Comparison of ENCODE assay signal across 26 cellular contexts in genomic region chr14:87894920-87895319, GRCh38.
"Had no signal": no experiment of that assay in that cellular context is flagged by ENCODE, and none has a peak within 500 bp of the region (broad histone marks: within the 10 kb centered on the region; RNA-seq: fewer than 3 reads in every experiment).

No MANE protein-coding gene starts in this region.

- ATAC-seq: activated CD4-positive, CD25-positive, alpha-beta regulatory T cell treated with anti-CD3 and anti-CD28 coated beads, Interleukin-2, amount 50 U/mL, for 24 hours; activated CD8-positive, alpha-beta T cell treated with anti-CD3 and anti-CD28 coated beads, Interleukin-2, amount 10 ng/mL, durations not matched to agents 7 days and 5 days; body of pancreas; SK-N-SH treated with all-trans-retinoic acid at 6 μM for 48 hours had no signal

- H3K36me3 Mint-ChIP-seq: activated naive CD4-positive, alpha-beta T cell treated with anti-CD3 and anti-CD28 coated beads, Interleukin-2, amount 50 U/mL, for 24 hours had no signal

- H3K27me3 ChIP-seq: ascending aorta, Peyer's patch, SJCRH30 had no signal

- H3K36me3 ChIP-seq: ascending aorta, Peyer's patch, SJCRH30 had no signal

- H3K9me3 Mint-ChIP-seq: activated naive CD4-positive, alpha-beta T cell treated with anti-CD3 and anti-CD28 coated beads, Interleukin-2, amount 50 U/mL, for 24 hours; activated T-helper 1 cell treated with anti-CD3 and anti-CD28 coated beads, Interleukin-12 subunit alpha, Interleukin-12 subunit beta, Interleukin-2, Interleukin-4 antibody, amounts not matched to agents 30 ng/mL and 10 ng/mL and 1 ng/mL, durations not matched to agents 14 hours and 24 hours and 36 hours; central memory CD8-positive, alpha-beta T cell; T-helper 1 cell treated with Interleukin-12 subunit alpha and Interleukin-12 subunit beta and Interleukin-4 antibody, amounts not matched to agents 30 μg/mL and 1 μg/mL, for 36 hours had no signal

- H3K4me1 Mint-ChIP-seq: activated naive CD4-positive, alpha-beta T cell treated with anti-CD3 and anti-CD28 coated beads, Interleukin-2, amount 50 U/mL, for 24 hours; central memory CD8-positive, alpha-beta T cell had no signal

- H3K4me3 Mint-ChIP-seq: activated CD8-positive, alpha-beta T cell treated with anti-CD3 and anti-CD28 coated beads, Interleukin-2, amount 10 ng/mL, durations not matched to agents 7 days and 5 days; activated naive CD4-positive, alpha-beta T cell treated with anti-CD3 and anti-CD28 coated beads, Interleukin-2, amount 50 U/mL, for 24 hours; activated T-helper 1 cell treated with anti-CD3 and anti-CD28 coated beads, Interleukin-12 subunit alpha, Interleukin-12 subunit beta, Interleukin-2, Interleukin-4 antibody, amounts not matched to agents 30 ng/mL and 10 ng/mL and 1 ng/mL, durations not matched to agents 14 hours and 24 hours and 36 hours; central memory CD8-positive, alpha-beta T cell; T-helper 1 cell treated with Interleukin-12 subunit alpha and Interleukin-12 subunit beta and Interleukin-4 antibody, amounts not matched to agents 30 μg/mL and 1 μg/mL, for 36 hours had no signal

- H3K4me1 ChIP-seq: ascending aorta, body of pancreas, Peyer's patch had no signal

- H3K9me3 ChIP-seq: ascending aorta, body of pancreas, Peyer's patch, SJCRH30 had no signal

- DNase-seq: activated CD4-positive, alpha-beta T cell treated with anti-CD3 and anti-CD28 coated beads for 4 hours; activated CD8-positive, alpha-beta memory T cell treated with anti-CD3 and anti-CD28 coated beads, Interleukin-2, amount 50 U/mL, for 48 hours; activated CD8-positive, alpha-beta T cell treated with anti-CD3 and anti-CD28 coated beads, Interleukin-2, amount 10 ng/mL, durations not matched to agents 7 days and 5 days; activated effector memory CD4-positive, alpha-beta T cell treated with Interleukin-2 at 50 U/mL for 16 hours; activated naive CD4-positive, alpha-beta T cell; activated T-cell treated with anti-CD3 and anti-CD28 coated beads, Interleukin-2, amount 50 U/mL, for 1 hour; body of pancreas; IMR-90; KBM-7; NCI-H1092; NCI-H1417 treated with DMSO at 0.1 percent for 48 hours; NCI-H2081; NCI-H446; NCI-H748 treated with DMSO at 0.1 percent for 48 hours; Peyer's patch; Right ventricle myocardium superior; SW 1271 had no signal

- H3K4me3 ChIP-seq: ascending aorta, body of pancreas, Peyer's patch, SJCRH30 had no signal

- H3K27ac Mint-ChIP-seq: activated CD8-positive, alpha-beta T cell treated with anti-CD3 and anti-CD28 coated beads, Interleukin-2, amount 10 ng/mL, durations not matched to agents 7 days and 5 days; activated naive CD4-positive, alpha-beta T cell treated with anti-CD3 and anti-CD28 coated beads, Interleukin-2, amount 50 U/mL, for 24 hours; activated T-helper 1 cell treated with anti-CD3 and anti-CD28 coated beads, Interleukin-12 subunit alpha, Interleukin-12 subunit beta, Interleukin-2, Interleukin-4 antibody, amounts not matched to agents 30 ng/mL and 10 ng/mL and 1 ng/mL, durations not matched to agents 14 hours and 24 hours and 36 hours; T-helper 1 cell treated with Interleukin-12 subunit alpha and Interleukin-12 subunit beta and Interleukin-4 antibody, amounts not matched to agents 30 μg/mL and 1 μg/mL, for 36 hours had no signal

- H3K27ac ChIP-seq: ascending aorta, body of pancreas, Peyer's patch, RWPE1, SJCRH30 had no signal
